In genomic region chr9:71740199-71740598, GRCh38 we compare ENCODE assay signal across 25 cellular contexts. TPM values are rescaled to one million over a fixed set of nuclear protein-coding genes. Genes with fewer than 3 reads are reported as not detected.
A peak's percentile ranks its signal among the peaks of the same experiment; 100 is the strongest.
DNase-seq lines count a peak whose midpoint lies in the region; ATAC-seq and TF ChIP-seq lines count a peak whose summit lies in the region.
"Had no signal": no experiment of that assay in that cellular context is flagged by ENCODE, and none has a peak within 500 bp of the region (broad histone marks: within the 10 kb centered on the region; RNA-seq: fewer than 3 reads in every experiment).

No MANE protein-coding gene starts in this region.

- intact Hi-C loops in activated CD4-positive, alpha-beta T cell treated with anti-CD3 and anti-CD28 coated beads, Interleukin-2, amount 10 ng/mL, durations not matched to agents 24 days and 14 days (cut with micrococcal nuclease): no loop called here
- intact Hi-C loops in mucosa of descending colon (cut with DNase I, micrococcal nuclease) (no loop called here), cardiac septum (cut with DNase I) (no loop called here)

- H3K4me1 Mint-ChIP-seq in activated CD4-positive, alpha-beta T cell treated with anti-CD3 and anti-CD28 coated beads, Interleukin-2, amount 10 ng/mL, durations not matched to agents 24 days and 14 days: peaks cover 8% of the 10 kb centered on the region
- H3K4me1 Mint-ChIP-seq in endodermal cell (peaks cover 20% of the 10 kb centered on the region), type B pancreatic cell (ENCODE audit: unreplicated experiment) (peaks cover 28% of the 10 kb centered on the region)

- H3K9me3 Mint-ChIP-seq in activated CD4-positive, alpha-beta T cell treated with anti-CD3 and anti-CD28 coated beads, Interleukin-2, amount 10 ng/mL, durations not matched to agents 24 days and 14 days: no peaks in the 10 kb centered on the region
- H3K9me3 Mint-ChIP-seq in endodermal cell (no peaks in the 10 kb centered on the region), type B pancreatic cell (no peaks in the 10 kb centered on the region)
- H3K9me3 Mint-ChIP-seq: activated CD8-positive, alpha-beta T cell treated with anti-CD3 and anti-CD28 coated beads for 36 hours; dendritic cell treated with granulocyte-macrophage colony-stimulating factor and Interleukin-4, amounts not matched to agents 40 ng/mL and 50 ng/mL, for 4 days; GM23338; WTC11 had no signal

- H3K27me3 Mint-ChIP-seq in activated CD4-positive, alpha-beta T cell treated with anti-CD3 and anti-CD28 coated beads, Interleukin-2, amount 10 ng/mL, durations not matched to agents 24 days and 14 days: no peaks in the 10 kb centered on the region
- no peaks in the 10 kb centered on the region for H3K27me3 Mint-ChIP-seq in endodermal cell (ENCODE audit: insufficient read depth)
- no peaks in the 10 kb centered on the region for H3K27me3 Mint-ChIP-seq in type B pancreatic cell
- H3K27me3 Mint-ChIP-seq: activated CD8-positive, alpha-beta T cell treated with anti-CD3 and anti-CD28 coated beads for 36 hours; dendritic cell treated with granulocyte-macrophage colony-stimulating factor and Interleukin-4, amounts not matched to agents 40 ng/mL and 50 ng/mL, for 4 days had no signal

- H3K27me3 ChIP-seq in endodermal cell (ENCODE audit: control insufficient read depth, insufficient read depth, low read length, poor library complexity, severe bottlenecking): no peaks in the 10 kb centered on the region
- H3K27me3 ChIP-seq: adrenal gland, BE2C, breast epithelium had no signal

- WGBS in endodermal cell (ENCODE audit: insufficient coverage in 1 of 2, insufficient read length in 1 of 2), 2 experiments: 91 to 100% methylated on average over 2 of the region's 2 CpGs

- no peak for TF ChIP-seq CTCF in endodermal cell (conservative IDR thresholded peaks at IDR 0.05)
- TF ChIP-seq CTCF in mucosa of descending colon (IDR thresholded peaks at IDR 0.05): no peak
- no peak for TF ChIP-seq CTCF in type B pancreatic cell (conservative IDR thresholded peaks at IDR 0.05)

- H3K27ac ChIP-seq in endodermal cell (ENCODE audit: low read depth, low read length): no peak overlapping the region
- H3K27ac ChIP-seq: adrenal gland, breast epithelium had no signal

- no peak overlapping the region for H3K4me3 Mint-ChIP-seq in activated CD4-positive, alpha-beta T cell treated with anti-CD3 and anti-CD28 coated beads, Interleukin-2, amount 10 ng/mL, durations not matched to agents 24 days and 14 days
- H3K4me3 Mint-ChIP-seq in endodermal cell (no peak overlapping the region), type B pancreatic cell (peak overlapping the region; percentile 25)
- H3K4me3 Mint-ChIP-seq: activated CD8-positive, alpha-beta T cell treated with anti-CD3 and anti-CD28 coated beads for 36 hours; dendritic cell treated with granulocyte-macrophage colony-stimulating factor and Interleukin-4, amounts not matched to agents 40 ng/mL and 50 ng/mL, for 4 days; GM23338; WTC11 had no signal

- no peak overlapping the region for H3K9ac ChIP-seq in endodermal cell (ENCODE audit: extremely low read depth, low read length, poor library complexity, severe bottlenecking)

- H3K36me3 ChIP-seq in endodermal cell (ENCODE audit: control insufficient read depth, insufficient read depth, low read length) (peaks cover 40% of the 10 kb centered on the region), mucosa of descending colon (ENCODE audit: low read depth) (no peaks in the 10 kb centered on the region)
- H3K36me3 ChIP-seq: adrenal gland, BE2C, breast epithelium had no signal

- H3K9me3 ChIP-seq in endodermal cell (ENCODE audit: control insufficient read depth, low read length): no peaks in the 10 kb centered on the region
- H3K9me3 ChIP-seq in mucosa of descending colon: no peaks in the 10 kb centered on the region
- H3K9me3 ChIP-seq: adrenal gland, BE2C, breast epithelium had no signal

- peak; percentile 28 for DNase-seq in activated CD4-positive, alpha-beta T cell treated with anti-CD3 and anti-CD28 coated beads, Interleukin-2, amount 10 ng/mL, durations not matched to agents 24 days and 14 days
- DNase-seq in activated CD4-positive, alpha-beta T cell treated with anti-CD3 and anti-CD28 coated beads for 1 hour: no peak
- DNase-seq in endodermal cell (no peak), mucosa of descending colon (no peak), type B pancreatic cell (ENCODE audit: extremely low spot score, unreplicated experiment) (no peak), mucosa of gallbladder (ENCODE audit: low spot score) (no peak), cardiac septum (ENCODE audit: low spot score) (no peak)
- DNase-seq: 8988T; activated CD8-positive, alpha-beta T cell treated with anti-CD3 and anti-CD28 coated beads for 36 hours; activated T-cell treated with anti-CD3 and anti-CD28 coated beads for 4 hours; adrenal gland; BE2C; COR-L47; head of caudate nucleus; NCI-H1105 treated with DMSO at 0.1 percent for 48 hours; NCI-H510A treated with DMSO at 0.1 percent for 48 hours; RPMI8226; stimulated activated CD4-positive, alpha-beta T cell treated with anti-CD3 and anti-CD28 coated beads, Interleukin-4, amount 100 ng/mL, for 24 hours; stimulated activated naive CD4-positive, alpha-beta T cell treated with Interleukin-2 at 50 U/mL for 16 hours; T-helper 2 cell had no signal

- peak; percentile 85 for ATAC-seq in mucosa of descending colon
- no peak for ATAC-seq in GM21515 (IDR thresholded peaks at IDR 0.05; ENCODE audit: unreplicated experiment)
- ATAC-seq: activated CD8-positive, alpha-beta T cell treated with anti-CD3 and anti-CD28 coated beads for 36 hours; GM23338; WTC11 had no signal

- H3K27ac Mint-ChIP-seq in activated CD4-positive, alpha-beta T cell treated with anti-CD3 and anti-CD28 coated beads, Interleukin-2, amount 10 ng/mL, durations not matched to agents 24 days and 14 days: no peak overlapping the region
- H3K27ac Mint-ChIP-seq in endodermal cell (peak overlapping the region; percentile 7), type B pancreatic cell (peak overlapping the region; percentile 82)
- H3K27ac Mint-ChIP-seq: activated CD8-positive, alpha-beta T cell treated with anti-CD3 and anti-CD28 coated beads for 36 hours; dendritic cell treated with granulocyte-macrophage colony-stimulating factor and Interleukin-4, amounts not matched to agents 40 ng/mL and 50 ng/mL, for 4 days; GM23338; WTC11 had no signal

- H3K4me3 ChIP-seq in endodermal cell (ENCODE audit: low read length) (no peak overlapping the region), mucosa of descending colon (peak overlapping the region; percentile 2)
- H3K4me3 ChIP-seq: adrenal gland, breast epithelium, GM23338 had no signal

- peaks cover 4% of the 10 kb centered on the region for H3K4me1 ChIP-seq in endodermal cell (ENCODE audit: control insufficient read depth, insufficient read depth, low read length)
- peaks cover 30% of the 10 kb centered on the region for H3K4me1 ChIP-seq in mucosa of descending colon (ENCODE audit: low read depth)
- H3K4me1 ChIP-seq: adrenal gland, BE2C, breast epithelium had no signal

- H3K36me3 Mint-ChIP-seq in activated CD4-positive, alpha-beta T cell treated with anti-CD3 and anti-CD28 coated beads, Interleukin-2, amount 10 ng/mL, durations not matched to agents 24 days and 14 days (ENCODE audit: low read depth): peaks cover 66% of the 10 kb centered on the region
- H3K36me3 Mint-ChIP-seq in endodermal cell (ENCODE audit: low read depth) (peaks cover 62% of the 10 kb centered on the region), type B pancreatic cell (peaks cover 44% of the 10 kb centered on the region)

RNA-seq across cellular contexts. Expression of gene CEMIP2, which starts 28.1 kb away (rescaled TPM):
- 47.7 and 55.1 TPM in 2 replicates for total RNA-seq in activated CD4-positive, alpha-beta T cell treated with anti-CD3 and anti-CD28 coated beads, Interleukin-2, amount 10 ng/mL, durations not matched to agents 24 days and 14 days
- 10 to 100 TPM; 57.9 to 70.1 TPM for total RNA-seq in endodermal cell
- polyA plus RNA-seq in endodermal cell (2013, experiment 1 of 2): 143 TPM
- 152 TPM for polyA plus RNA-seq in endodermal cell (2013, experiment 2 of 2)
- total RNA-seq in mucosa of descending colon: 100 to 1,000 TPM in 1 of 3 donors, 10 to 100 TPM in 2; 63.6 to 124 (median 99.3) TPM
- 58.1 and 97.7 TPM in 2 replicates for total RNA-seq in type B pancreatic cell (ENCODE audit: low replicate concordance)
- total RNA-seq in mucosa of gallbladder: 103 TPM
- 11.2 TPM for total RNA-seq in cardiac septum
